In genomic region chr2:120868366-120868765, GRCh38 we compare ENCODE assay signal across 1 cellular context.
TF ChIP-seq lines count a peak whose summit lies in the region.

No MANE protein-coding gene starts in this region.

TF ChIP-seq in H1, 55 proteins besides CTCF, POLR2A, EP300 and RAD21:
- TF ChIP-seq TAF7 (optimal IDR thresholded peaks at IDR 0.05; ENCODE audit: borderline replicate concordance, low read depth, low read length) (no peak), CREB1 (IDR thresholded peaks at IDR 0.05) (no peak), HDAC6 (IDR thresholded peaks at IDR 0.05; ENCODE audit: low read depth, low read length) (no peak), CHD2 (IDR thresholded peaks at IDR 0.05; ENCODE audit: low read length) (no peak), SUZ12 (IDR thresholded peaks at IDR 0.05; ENCODE audit: low read length) (no peak), ATF3 (IDR thresholded peaks at IDR 0.05; ENCODE audit: insufficient read depth, low read depth, low read length) (no peak), JUN (IDR thresholded peaks at IDR 0.05; ENCODE audit: low read depth, low read length) (no peak)
